9 cellular contexts compared by ENCODE assay signal in the genomic region with DNA sequence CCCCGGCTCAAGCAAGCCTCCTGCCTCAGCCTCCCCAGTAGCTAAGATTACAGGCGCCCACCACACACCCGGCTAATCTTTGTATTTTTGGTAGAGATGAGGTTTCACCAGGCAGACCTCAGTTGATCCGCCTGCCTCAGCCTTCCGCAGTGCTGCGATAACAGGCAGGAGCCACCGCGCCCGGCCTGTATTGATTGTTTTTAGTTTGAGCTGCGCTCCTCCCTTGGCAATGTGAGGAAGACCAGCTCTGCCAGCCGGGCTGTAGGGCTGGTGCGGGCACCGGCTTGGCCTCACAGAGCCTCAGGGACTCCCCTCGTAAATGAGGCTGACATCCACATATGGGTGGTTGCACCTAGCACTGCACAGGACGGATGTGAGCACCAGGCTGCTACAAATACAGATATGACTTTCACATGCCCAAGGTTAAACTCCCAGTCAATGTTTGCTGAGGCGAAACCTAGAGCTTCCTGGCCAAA. TPM values are rescaled to one million over a fixed set of nuclear protein-coding genes. Genes with fewer than 3 reads are reported as not detected.
A peak's percentile ranks its signal among the peaks of the same experiment; 100 is the strongest.
DNase-seq lines count a peak whose midpoint lies in the region; ATAC-seq and TF ChIP-seq lines count a peak whose summit lies in the region.
"Had no signal": no experiment of that assay in that cellular context is flagged by ENCODE, and none has a peak within 500 bp of the region (broad histone marks: within the 10 kb centered on the region; RNA-seq: fewer than 3 reads in every experiment).

No MANE protein-coding gene starts in this region.

- DNase-seq in NCI-H748 (lab: John Stamatoyannopoulos, UW; ENCODE audit: unreplicated experiment) = no peak
- no peak for DNase-seq in activated CD4-positive, alpha-beta T cell treated with anti-CD3 and anti-CD28 coated beads for 4 hours
- DNase-seq in GM13976 (ENCODE audit: low spot score) = no peak
- DNase-seq in NCI-H2171 treated with DMSO at 0.1 percent for 48 hours (lab: John Stamatoyannopoulos, UW) = no peak

- H3K9me2 ChIP-seq in DOHH2 (replicated peaks; ENCODE audit: control insufficient read depth, low read length) = no peaks in the 10 kb centered on the region

- ATAC-seq in GM19463 (IDR thresholded peaks at IDR 0.05; ENCODE audit: unreplicated experiment) (peak; percentile 67), HG03175 (IDR thresholded peaks at IDR 0.05; ENCODE audit: unreplicated experiment) (peak; percentile 79)

- H3K4me2 ChIP-seq in DOHH2 (ENCODE audit: low read length) = peak overlapping the region; percentile 28

- H3K79me2 ChIP-seq in DOHH2 (ENCODE audit: control insufficient read depth, low read length) = no peaks in the 10 kb centered on the region

- in situ Hi-C loops in GM13976 (cut with MboI; ENCODE audit: low sequenced_read_pairs, unreplicated experiment) = no loop called here

- 32% methylated on average over 16 of the region's 16 CpGs for WGBS in liver

- H3K4me3 ChIP-seq in DOHH2 (ENCODE audit: low read length) (no peak overlapping the region), liver (ENCODE audit: low read depth in 1 of 3, low read length in 3 of 3) (peak overlapping the region in 2 of 3 donors; percentile 5 to 37)
- H3K4me3 ChIP-seq: cardiac muscle cell had no signal

- H3K9ac ChIP-seq in liver (ENCODE audit: low read depth in 1 of 2, low read length in 2 of 2) = no peak overlapping the region

- H3K27ac ChIP-seq in DOHH2 (ENCODE audit: low read depth, low read length) (no peak overlapping the region), liver (ENCODE audit: low read depth in 1 of 2, low read length in 2 of 2) (no peak overlapping the region)
- H3K27ac ChIP-seq: cardiac muscle cell had no signal

- H3K4me1 ChIP-seq in DOHH2 (ENCODE audit: control insufficient read depth, low read length) = peaks cover 65% of the 10 kb centered on the region
- H3K4me1 ChIP-seq in liver (ENCODE audit: control insufficient read depth in 4 of 4, insufficient read depth in 4 of 4, low read length in 3 of 4) = peaks cover 2 to 15% (median 7%) of the 10 kb centered on the region in 4 donors

- H3K36me3 ChIP-seq in DOHH2 (ENCODE audit: control insufficient read depth, low read length) (no peaks in the 10 kb centered on the region), liver (ENCODE audit: control insufficient read depth in 4 of 4, insufficient read depth in 3 of 4, low read depth in 1 of 4, low read length in 3 of 4) (no peaks in the 10 kb centered on the region)
- H3K36me3 ChIP-seq: cardiac muscle cell had no signal

- H3K27me3 ChIP-seq in DOHH2 (ENCODE audit: control insufficient read depth, low read length) (no peaks in the 10 kb centered on the region), liver (ENCODE audit: control insufficient read depth in 4 of 4, insufficient read depth in 4 of 4, low read length in 3 of 4) (no peaks in the 10 kb centered on the region)
- H3K27me3 ChIP-seq: cardiac muscle cell had no signal

- no peak for TF ChIP-seq CTCF in DOHH2 (IDR thresholded peaks at IDR 0.05; ENCODE audit: low read depth, low read length, poor library complexity, severe bottlenecking)
- no peak for TF ChIP-seq CTCF in liver (IDR thresholded peaks at IDR 0.05; ENCODE audit: low read depth, low read length, missing input control)
- no peak for TF ChIP-seq CTCF in GM13976 (IDR thresholded peaks at IDR 0.05; ENCODE audit: borderline replicate concordance, control extremely low read depth, extremely low read depth, insufficient read depth, missing control alignments)

- no peak for TF ChIP-seq RAD21 in liver (IDR thresholded peaks at IDR 0.05)

- H3K9me3 ChIP-seq in DOHH2 (ENCODE audit: control insufficient read depth, insufficient read depth, low read length) = no peaks in the 10 kb centered on the region
- no peaks in the 10 kb centered on the region for H3K9me3 ChIP-seq in liver (ENCODE audit: control insufficient read depth in 4 of 4, low read length in 3 of 4)

- H3F3A ChIP-seq in DOHH2 (ENCODE audit: control insufficient read depth, insufficient read depth) = peaks cover 32% of the 10 kb centered on the region

- no peaks in the 10 kb centered on the region for H4K20me1 ChIP-seq in DOHH2 (ENCODE audit: control insufficient read depth, insufficient read depth, low read depth, low read length)

TF ChIP-seq in liver, 16 proteins besides CTCF, POLR2A, EP300 and RAD21:
- TF ChIP-seq RXRA (IDR thresholded peaks at IDR 0.05) = peak in 1 of 2 donors; percentile 2
- no peak for TF ChIP-seq HNF4G (IDR thresholded peaks at IDR 0.05)

RNA-seq across cellular contexts. Expression of a gene that starts 7.5 kb away (rescaled TPM):
- total RNA-seq in liver = 1 to 10 TPM; 5.0 to 9.0 TPM
- 1 to 10 TPM; 3.4 to 3.5 TPM for polyA plus RNA-seq in liver

RNA-seq across cellular contexts. Expression of a gene that starts 11.4 kb away (rescaled TPM):
- 1 to 10 TPM; 1.0 to 4.5 TPM for total RNA-seq in liver
- polyA plus RNA-seq in liver = 1 to 10 TPM; 3.3 to 9.3 TPM

RNA-seq across cellular contexts. Expression of a gene that starts 44.0 kb away (rescaled TPM):
- total RNA-seq in liver = 100 to 1,000 TPM; 108 to 207 TPM
- 1,000 to 10,000 TPM in 1 of 2 donors, 100 to 1,000 TPM in 1; 399 to 1,047 TPM for polyA plus RNA-seq in liver
